22 cellular contexts compared by ENCODE assay signal in the genomic region with DNA sequence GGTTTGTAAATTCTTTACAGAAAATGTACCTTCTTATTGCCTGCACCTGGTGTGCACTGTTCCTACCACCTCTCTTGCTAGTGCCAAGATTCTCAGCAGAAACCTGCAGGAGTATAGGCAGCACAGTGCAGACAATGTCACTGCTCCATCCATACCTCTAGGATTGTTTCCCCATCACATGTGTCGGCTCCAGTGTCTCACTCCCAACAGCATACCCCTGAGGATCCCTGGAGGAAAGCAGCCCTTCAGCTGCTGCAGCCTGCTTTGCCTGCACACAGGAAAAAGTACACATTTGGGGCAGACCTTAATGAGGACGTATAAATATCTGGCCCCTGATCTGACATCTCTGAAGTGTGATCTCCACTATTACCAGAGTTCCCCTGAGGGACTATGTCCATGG.
"Had no signal": no experiment of that assay in that cellular context is flagged by ENCODE, and none has a peak within 500 bp of the region (broad histone marks: within the 10 kb centered on the region; RNA-seq: fewer than 3 reads in every experiment).

No MANE protein-coding gene starts in this region.

- H3K9me3 Mint-ChIP-seq: nephron had no signal

- H3K27ac ChIP-seq: foreskin keratinocyte, hepatocyte, neutrophil, suprapubic skin, thyroid gland, upper lobe of right lung had no signal

- DNase-seq: cerebellar nuclear complex; effector memory CD8-positive, alpha-beta T cell; foreskin keratinocyte; head of caudate nucleus; immature natural killer cell; kidney; left cardiac atrium; left ventricle myocardium superior; naive B cell; right cardiac atrium; small intestine; stimulated activated CD4-positive, alpha-beta T cell treated with anti-CD3 and anti-CD28 coated beads, Interleukin-12 subunit alpha, Interleukin-12 subunit beta, amount 100 ng/mL, for 4 hours; stimulated activated CD4-positive, alpha-beta T cell treated with anti-CD3 and anti-CD28 coated beads, Interleukin-2, amount 100 ng/mL, for 48 hours; stimulated activated naive CD4-positive, alpha-beta T cell treated with Interleukin-2 at 50 U/mL for 16 hours; thyroid gland; upper lobe of right lung had no signal

- H3K27ac Mint-ChIP-seq: dendritic cell treated with granulocyte-macrophage colony-stimulating factor and Interleukin-4, amounts not matched to agents 40 ng/mL and 50 ng/mL, for 4 days; effector memory CD8-positive, alpha-beta T cell; immature natural killer cell; naive B cell had no signal

- H3K4me1 ChIP-seq: foreskin keratinocyte, suprapubic skin, thyroid gland, upper lobe of right lung had no signal

- H3K27me3 ChIP-seq: foreskin keratinocyte, hepatocyte, neutrophil, suprapubic skin, thyroid gland, upper lobe of right lung had no signal

- H3K36me3 ChIP-seq: neutrophil, suprapubic skin, thyroid gland, upper lobe of right lung had no signal

- H3K36me3 Mint-ChIP-seq: naive B cell had no signal

- ATAC-seq: effector memory CD8-positive, alpha-beta T cell; foreskin keratinocyte; left cardiac atrium; left ventricle myocardium superior; right cardiac atrium; upper lobe of right lung had no signal

- H3K4me1 Mint-ChIP-seq: immature natural killer cell, naive B cell had no signal

- H3K27me3 Mint-ChIP-seq: dendritic cell treated with granulocyte-macrophage colony-stimulating factor and Interleukin-4, amounts not matched to agents 40 ng/mL and 50 ng/mL, for 4 days; effector memory CD8-positive, alpha-beta T cell; naive B cell had no signal

- H3K4me3 ChIP-seq: hepatocyte, lung, suprapubic skin, thyroid gland, upper lobe of right lung had no signal

- H3K4me3 Mint-ChIP-seq: dendritic cell treated with granulocyte-macrophage colony-stimulating factor and Interleukin-4, amounts not matched to agents 40 ng/mL and 50 ng/mL, for 4 days; effector memory CD8-positive, alpha-beta T cell; immature natural killer cell; naive B cell; nephron had no signal

- H3K4me2 ChIP-seq: hepatocyte had no signal

- H3K79me2 ChIP-seq: hepatocyte had no signal
